Comparison of ENCODE assay signal across 8 cellular contexts in the genomic region with DNA sequence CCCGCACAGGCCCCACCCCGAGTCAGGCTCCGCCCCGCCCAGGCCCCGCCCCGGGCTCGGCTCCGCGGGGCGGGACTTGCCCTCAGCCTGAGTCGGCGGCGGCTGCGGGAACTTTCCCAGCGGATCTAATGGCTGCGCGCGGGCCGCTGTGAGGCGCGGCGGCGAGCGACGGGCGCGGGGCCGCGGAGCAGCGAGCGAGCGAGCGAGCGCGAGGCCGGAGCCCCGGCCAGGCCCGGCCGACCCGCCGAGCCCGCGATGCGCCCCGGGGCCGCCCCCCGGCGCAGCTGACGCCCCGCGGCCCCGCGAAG. TPM values are rescaled to one million over a fixed set of nuclear protein-coding genes. Genes with fewer than 3 reads are reported as not detected.
DNase-seq lines count a peak whose midpoint lies in the region; ATAC-seq and TF ChIP-seq lines count a peak whose summit lies in the region.

Gene INPP5A, plus strand, starts transcription at position 75 of the 308 bp plus-strand sequence. CDS start 310 bp downstream, outside the sequence.

- H3K9me3 ChIP-seq in DOHH2 (ENCODE audit: control insufficient read depth, insufficient read depth, low read length) (no peaks in the 10 kb centered on the region), OCI-LY7 (ENCODE audit: low read length) (no peaks in the 10 kb centered on the region)

- DNase-seq in OCI-LY7 (ENCODE audit: low spot score) (no peak), epithelial cell of esophagus (ENCODE audit: low read depth) (no peak), nephron progenitor cell (no peak), SW480 (ENCODE audit: low spot score) (no peak), NOMO-1 treated with dmso at 0.1 percent for 144 hours (lab: John Stamatoyannopoulos, UW; ENCODE audit: unreplicated experiment) (no peak)
- DNase-seq in activated effector memory CD4-positive, alpha-beta T cell treated with anti-CD3 and anti-CD28 coated beads, Interleukin-2, amount 50 U/mL, for 16 hours, result no peak

- POLR2A ChIA-PET in OCI-LY7 (lab: Charles Lee), result no interaction called here

- no peaks in the 10 kb centered on the region for H3K27me3 ChIP-seq in DOHH2 (ENCODE audit: control insufficient read depth, low read length)

- intact Hi-C loops in OCI-LY7 (cut with micrococcal nuclease; ENCODE audit: unreplicated experiment), result loop anchor here (1.0 to 10.0 kb wide), 5 partner anchors 14 to 153 kb away; no protein-coding TSS in a partner anchor

- H4K20me1 ChIP-seq in DOHH2 (ENCODE audit: control insufficient read depth, insufficient read depth, low read depth, low read length) (no peaks in the 10 kb centered on the region), OCI-LY7 (ENCODE audit: insufficient read depth, low read length) (peaks cover 9% of the 10 kb centered on the region)

- H3K36me3 ChIP-seq in DOHH2 (ENCODE audit: control insufficient read depth, low read length) (no peaks in the 10 kb centered on the region), OCI-LY7 (ENCODE audit: insufficient read depth, low read length) (no peaks in the 10 kb centered on the region)

- H3K79me2 ChIP-seq in DOHH2 (ENCODE audit: control insufficient read depth, low read length) (peaks cover 10% of the 10 kb centered on the region), OCI-LY7 (ENCODE audit: insufficient read depth, low read depth, low read length) (peaks cover 5% of the 10 kb centered on the region; the same call in 1 of the 2 replicates)

- no peak within 1 kb of the TSS for H3K27ac ChIP-seq in DOHH2 (ENCODE audit: low read depth, low read length)
- no peak within 1 kb of the TSS for H3K27ac ChIP-seq in OCI-LY7 (ENCODE audit: low read depth, low read length, poor library complexity, severe bottlenecking)

- ATAC-seq in HG03439 (IDR thresholded peaks at IDR 0.05; ENCODE audit: unreplicated experiment), result no peak

- no peak for TF ChIP-seq CTCF in DOHH2 (IDR thresholded peaks at IDR 0.05; ENCODE audit: low read depth, low read length, poor library complexity, severe bottlenecking)
- TF ChIP-seq CTCF in OCI-LY7 (conservative IDR thresholded peaks at IDR 0.05; ENCODE audit: low read length), result no peak
- no peak for TF ChIP-seq CTCF in epithelial cell of esophagus (IDR thresholded peaks at IDR 0.05; ENCODE audit: insufficient read depth, low read depth, low read length, missing control alignments)
- TF ChIP-seq CTCF in nephron progenitor cell (IDR thresholded peaks at IDR 0.05), result no peak

- no peaks in the 10 kb centered on the region for H3F3A ChIP-seq in DOHH2 (ENCODE audit: control insufficient read depth, insufficient read depth)

- H3K9me3 Mint-ChIP-seq in nephron progenitor cell, result peaks cover under 1% of the 10 kb centered on the region

- peak within 1 kb of the TSS; percentile 83 for H2AFZ ChIP-seq in OCI-LY7 (ENCODE audit: low read length)

- H3K4me1 ChIP-seq in DOHH2 (ENCODE audit: control insufficient read depth, low read length) (peaks cover 28% of the 10 kb centered on the region), OCI-LY7 (ENCODE audit: insufficient read depth, low read length, poor library complexity, severe bottlenecking) (peaks cover 46% of the 10 kb centered on the region)

- peak within 1 kb of the TSS; percentile 90 for H3K4me3 Mint-ChIP-seq in nephron progenitor cell

- peaks cover 5% of the 10 kb centered on the region for H3K36me3 Mint-ChIP-seq in nephron progenitor cell (ENCODE audit: low read depth)

- H3K4me2 ChIP-seq in DOHH2 (ENCODE audit: low read length) (peak within 1 kb of the TSS; percentile 68), OCI-LY7 (ENCODE audit: low read length) (peak within 1 kb of the TSS; percentile 91)

- no TSS peak for BruUV-seq in OCI-LY7 (replicated peaks; lab: Mats Ljungman, UMichigan)

- H3K4me3 ChIP-seq in DOHH2 (ENCODE audit: low read length) (peak within 1 kb of the TSS; percentile 71), OCI-LY7 (ENCODE audit: low read depth, low read length, poor library complexity, severe bottlenecking) (peak within 1 kb of the TSS; percentile 75), epithelial cell of esophagus (ENCODE audit: low read length) (peak within 1 kb of the TSS; percentile 66)

- no peak within 1 kb of the TSS for H3K27ac Mint-ChIP-seq in nephron progenitor cell

- peaks cover 69% of the 10 kb centered on the region for H3K4me1 Mint-ChIP-seq in nephron progenitor cell

- peaks cover 18% of the 10 kb centered on the region for H3K27me3 Mint-ChIP-seq in nephron progenitor cell (ENCODE audit: low read depth, poor library complexity)

- CTCF ChIA-PET in OCI-LY7 (lab: Charles Lee; ENCODE audit: unreplicated experiment), result no interaction called here

- no peaks in the 10 kb centered on the region for H3K9me2 ChIP-seq in DOHH2 (replicated peaks; ENCODE audit: control insufficient read depth, low read length)
- H3K9me2 ChIP-seq in OCI-LY7 (ENCODE audit: insufficient read depth, low read length), result no peaks in the 10 kb centered on the region

RNA-seq across cellular contexts. Expression of gene INPP5A, which starts in this region (rescaled TPM):
- total RNA-seq in OCI-LY7 (2014; rRNA removed; shearing (Covaris generic)), result 11.0 and 14.5 TPM in 2 replicates
- 15.7 and 18.4 TPM in 2 replicates for total RNA-seq in OCI-LY7 (2022)
